22 cellular contexts compared by ENCODE assay signal in genomic region chr11:97894978-97895377, GRCh38.
"Had no signal": no experiment of that assay in that cellular context is flagged by ENCODE, and none has a peak within 500 bp of the region (broad histone marks: within the 10 kb centered on the region; RNA-seq: fewer than 3 reads in every experiment).

No MANE protein-coding gene starts in this region.

- H3K4me3 ChIP-seq: ascending aorta, breast epithelium, coronary artery, dorsolateral prefrontal cortex had no signal

- H3K9me3 ChIP-seq: ascending aorta, breast epithelium had no signal

- H3K4me1 ChIP-seq: ascending aorta, breast epithelium had no signal

- DNase-seq: activated CD4-positive, alpha-beta memory T cell treated with anti-CD3 and anti-CD28 coated beads, Interleukin-2, amount 10 ng/mL, durations not matched to agents 7 days and 5 days; activated CD4-positive, alpha-beta T cell treated with anti-CD3 and anti-CD28 coated beads for 1 hour; activated CD4-positive, alpha-beta T cell treated with anti-CD3 and anti-CD28 coated beads for 4 hours; activated CD4-positive, alpha-beta T cell treated with anti-CD3 and anti-CD28 coated beads, Interleukin-2, amount 10 ng/mL, durations not matched to agents 7 days and 5 days; activated CD4-positive, alpha-beta T cell treated with anti-CD3 and anti-CD28 coated beads, Interleukin-2, amount 50 U/mL, for 4 hours; activated CD8-positive, alpha-beta memory T cell treated with anti-CD3 and anti-CD28 coated beads, Interleukin-2, amount 50 U/mL, for 48 hours; activated gamma-delta T cell; activated naive CD4-positive, alpha-beta T cell; activated naive CD4-positive, alpha-beta T cell treated with anti-CD3 and anti-CD28 coated beads, Interleukin-2, amount 10 ng/mL, durations not matched to agents 7 days and 5 days; activated naive CD8-positive, alpha-beta T cell treated with anti-CD3 and anti-CD28 coated beads, Interleukin-2, amount 10 ng/mL, durations not matched to agents 7 days and 5 days; activated T-cell treated with anti-CD3 and anti-CD28 coated beads for 4 hours; activated T-cell treated with anti-CD3 and anti-CD28 coated beads, Interleukin-2, amount 50 U/mL, for 24 hours; activated T-cell treated with anti-CD3 and anti-CD28 coated beads, Interleukin-2, amount 50 U/mL, for 72 hours; dorsolateral prefrontal cortex; effector memory CD4-positive, alpha-beta T cell; endodermal cell; foreskin fibroblast; head of caudate nucleus; T-helper 2 cell had no signal

- H3K27me3 ChIP-seq: ascending aorta, breast epithelium, dorsolateral prefrontal cortex had no signal

- H3K36me3 ChIP-seq: ascending aorta, breast epithelium had no signal

- H3K27ac ChIP-seq: ascending aorta, breast epithelium, coronary artery, dorsolateral prefrontal cortex had no signal
